ENCODE assay signal across 8 cellular contexts in genomic region chr15:75107905-75108838, GRCh38.
DNase-seq lines count a peak whose midpoint lies in the region; TF ChIP-seq lines count a peak whose summit lies in the region.

No MANE protein-coding gene starts in this region.

- H3K9ac ChIP-seq in MM.1S (ENCODE audit: low read length) = no peak overlapping the region; the same call in 1 of the 2 replicates

- TF ChIP-seq CTCF in MM.1S (IDR thresholded peaks at IDR 0.05; ENCODE audit: low read length) (no peak), fibroblast of mammary gland (conservative IDR thresholded peaks at IDR 0.05; ENCODE audit: control insufficient read depth, insufficient read depth, low read depth, low read length) (no peak)

- H2AFZ ChIP-seq in MM.1S (ENCODE audit: low read length) = peak overlapping the region; percentile 12; the same call in 1 of the 2 replicates

- no peaks in the 10 kb centered on the region for H4K20me1 ChIP-seq in MM.1S (ENCODE audit: insufficient read depth, low read length)

- H3K79me2 ChIP-seq in MM.1S (ENCODE audit: low read length) = no peaks in the 10 kb centered on the region

- no peaks in the 10 kb centered on the region for H3K9me3 ChIP-seq in MM.1S (replicated peaks; ENCODE audit: insufficient read depth, low read length)

- H3K4me2 ChIP-seq in MM.1S (ENCODE audit: low read depth, low read length) = peak overlapping the region; percentile 41; the same call in 1 of the 2 replicates

- no peaks in the 10 kb centered on the region for H3K36me3 ChIP-seq in MM.1S (replicated peaks; ENCODE audit: insufficient read depth, low read length)

- no peaks in the 10 kb centered on the region for H3K9me2 ChIP-seq in MM.1S (replicated peaks; ENCODE audit: insufficient read depth, low read length)

- H3K27ac ChIP-seq in MM.1S (ENCODE audit: low read length) = peak overlapping the region; percentile 56; the same call in 1 of the 2 replicates

- peak; percentile 77 for DNase-seq in GM03348 (ENCODE audit: low spot score)
- DNase-seq in MM.1S = peak; percentile 69
- peak; percentile 40 to 42 for DNase-seq in activated CD8-positive, alpha-beta memory T cell treated with anti-CD3 and anti-CD28 coated beads for 4 hours (ENCODE audit: low read depth in 2 of 2)
- DNase-seq in fibroblast of mammary gland (ENCODE audit: low read depth) = peak; percentile 98
- DNase-seq in stimulated activated CD4-positive, alpha-beta T cell treated with anti-CD3 and anti-CD28 coated beads, Interleukin-4, amount 100 ng/mL, for 4 hours = peak; percentile 25 to 34
- DNase-seq in germinal center (ENCODE audit: low spot score) = no peak
- DNase-seq in NCI-H524 (lab: John Stamatoyannopoulos, UW) = no peak
- DNase-seq in NCI-H2081 treated with DMSO at 0.1 percent for 48 hours (lab: John Stamatoyannopoulos, UW) = no peak

- no peaks in the 10 kb centered on the region for H3K27me3 ChIP-seq in MM.1S (replicated peaks; ENCODE audit: insufficient read depth, low read length)

- H3K4me1 ChIP-seq in MM.1S (ENCODE audit: low read length) = peaks cover 49% of the 10 kb centered on the region

- peaks cover 9% of the 10 kb centered on the region; the same call in 1 of the 2 replicates for H3F3A ChIP-seq in MM.1S (ENCODE audit: insufficient read depth, low read length)

- no peak overlapping the region for H3K4me3 ChIP-seq in MM.1S (ENCODE audit: low read length)
- H3K4me3 ChIP-seq in fibroblast of mammary gland (ENCODE audit: control insufficient read depth, low read depth, low read length) = no peak overlapping the region

Comparison
In these comparisons a context has a peak if more than half of its experiments do, and no peak if none do; other contexts are left out.
1. DNase-seq: peak in GM03348 (single experiment), MM.1S (single experiment), activated CD8-positive, alpha-beta memory T cell treated with anti-CD3 and anti-CD28 coated beads for 4 hours (2 of 2), fibroblast of mammary gland (single experiment) and stimulated activated CD4-positive, alpha-beta T cell treated with anti-CD3 and anti-CD28 coated beads, Interleukin-4, amount 100 ng/mL, for 4 hours (2 of 2); none in germinal center (single experiment), NCI-H524 (0 of 2) and NCI-H2081 treated with DMSO at 0.1 percent for 48 hours (single experiment).